19 cellular contexts compared by ENCODE assay signal in the genomic region with DNA sequence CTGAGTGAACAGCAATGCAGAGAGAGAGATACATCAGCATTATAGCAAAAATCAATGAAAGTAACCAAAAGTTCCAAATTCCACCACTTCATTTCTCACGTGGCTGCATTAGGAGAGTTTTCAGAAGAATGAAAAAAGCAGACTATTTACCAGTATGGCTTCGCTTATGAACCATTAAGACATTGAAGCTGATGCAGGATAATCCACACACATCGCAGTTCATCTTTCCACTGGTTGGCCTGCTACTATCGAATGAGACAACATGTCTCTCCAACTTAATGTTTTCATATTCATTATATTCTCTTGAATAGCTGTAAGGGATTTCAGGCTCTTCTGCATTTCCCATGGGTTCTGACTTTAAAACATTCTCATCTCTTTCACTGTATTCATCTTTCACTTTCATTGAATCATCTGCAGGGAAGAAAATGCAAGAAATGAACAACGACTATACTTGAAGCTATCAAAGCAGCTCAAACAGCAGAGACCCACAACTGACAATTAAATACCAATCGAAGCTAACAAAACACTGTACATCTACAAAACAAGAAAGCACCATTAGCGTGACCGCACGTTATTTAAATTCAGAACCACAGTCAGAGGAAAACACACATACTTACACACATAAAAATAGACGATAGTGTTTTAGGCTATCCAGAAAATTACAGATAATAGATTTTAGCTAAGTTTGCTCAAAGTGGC. TPM values are rescaled to one million over a fixed set of nuclear protein-coding genes. Genes with fewer than 3 reads are reported as not detected.
DNase-seq lines count a peak whose midpoint lies in the region; ATAC-seq and TF ChIP-seq lines count a peak whose summit lies in the region.
"Had no signal": no experiment of that assay in that cellular context is flagged by ENCODE, and none has a peak within 500 bp of the region (broad histone marks: within the 10 kb centered on the region; RNA-seq: fewer than 3 reads in every experiment).

No MANE protein-coding gene starts in this region.

- CTCF ChIA-PET in activated naive CD4-positive, alpha-beta T cell treated with anti-CD3 and anti-CD28 coated beads for 36 hours (lab: Charles Lee), result interaction anchor here (0.6 to 2.5 kb wide), 10 partner anchors 10 to 171 kb away, joined by 3 to 9 read pairs (median 4); partner anchors contain the start of gene IKZF3

- ATAC-seq in stimulated activated naive CD8-positive, alpha-beta T cell treated with anti-CD3 and anti-CD28 coated beads, Interleukin-15, amount 100 ng/mL, for 72 hours, result peak; percentile 18
- no peak for ATAC-seq in HG03460 (IDR thresholded peaks at IDR 0.05; ENCODE audit: unreplicated experiment)
- no peak for ATAC-seq in HG03095 (IDR thresholded peaks at IDR 0.05; ENCODE audit: unreplicated experiment)
- ATAC-seq: heart right ventricle, HepG2 had no signal

- H3K36me3 Mint-ChIP-seq in activated naive CD4-positive, alpha-beta T cell treated with anti-CD3 and anti-CD28 coated beads for 36 hours (ENCODE audit: low read depth), result peaks cover 31% of the 10 kb centered on the region
- H3K36me3 Mint-ChIP-seq: brain had no signal

- peak overlapping the region; percentile 41 for H3K4me3 Mint-ChIP-seq in activated naive CD4-positive, alpha-beta T cell treated with anti-CD3 and anti-CD28 coated beads for 36 hours
- peak overlapping the region; percentile 64 to 73 for H3K4me3 Mint-ChIP-seq in stimulated activated naive CD8-positive, alpha-beta T cell treated with anti-CD3 and anti-CD28 coated beads, Interleukin-15, amount 100 ng/mL, for 72 hours
- H3K4me3 Mint-ChIP-seq: brain had no signal

- no peak for TF ChIP-seq CTCF in OCI-LY3 (IDR thresholded peaks at IDR 0.05; ENCODE audit: low read depth, low read length)

- no peak for DNase-seq in activated naive CD4-positive, alpha-beta T cell treated with anti-CD3 and anti-CD28 coated beads for 36 hours
- DNase-seq in activated naive CD4-positive, alpha-beta T cell (lab: John Stamatoyannopoulos, UW), result no peak
- DNase-seq in stimulated activated naive CD8-positive, alpha-beta T cell treated with anti-CD3 and anti-CD28 coated beads, Interleukin-15, amount 100 ng/mL, for 72 hours, result no peak
- DNase-seq in activated gamma-delta T cell treated with Interleukin-2 at 50 U/mL for 16 hours, result no peak
- DNase-seq: DMS153; heart right ventricle; kidney; NCI-H1048; NCI-H2171 treated with DMSO at 0.1 percent for 48 hours; ovary; stimulated activated CD4-positive, alpha-beta T cell treated with anti-CD3 and anti-CD28 coated beads, Interleukin-4, amount 100 ng/mL, for 4 hours; upper lobe of right lung had no signal

- peak overlapping the region; percentile 58 for H3K9ac ChIP-seq in OCI-LY3 (ENCODE audit: low read length)

- H4K20me1 ChIP-seq in OCI-LY3 (ENCODE audit: insufficient read depth, low read length), result no peaks in the 10 kb centered on the region

- no peak overlapping the region for H2AFZ ChIP-seq in OCI-LY3 (ENCODE audit: low read depth, low read length)

- peaks cover 55% of the 10 kb centered on the region for H3K4me1 ChIP-seq in OCI-LY3 (ENCODE audit: low read length)
- H3K4me1 ChIP-seq: upper lobe of right lung had no signal

- H3K79me2 ChIP-seq in OCI-LY3 (ENCODE audit: low read length), result peaks cover 55% of the 10 kb centered on the region

- no peaks in the 10 kb centered on the region for H3K27me3 Mint-ChIP-seq in activated naive CD4-positive, alpha-beta T cell treated with anti-CD3 and anti-CD28 coated beads for 36 hours (ENCODE audit: low read depth)
- H3K27me3 Mint-ChIP-seq in stimulated activated naive CD8-positive, alpha-beta T cell treated with anti-CD3 and anti-CD28 coated beads, Interleukin-15, amount 100 ng/mL, for 72 hours, result no peaks in the 10 kb centered on the region

- H3K27ac ChIP-seq in OCI-LY3 (ENCODE audit: low read length), result peak overlapping the region; percentile 98
- H3K27ac ChIP-seq in angular gyrus (ENCODE audit: low read depth, low read length), result peak overlapping the region; percentile 49
- H3K27ac ChIP-seq: ovary, upper lobe of right lung had no signal

- H3K4me2 ChIP-seq in OCI-LY3 (ENCODE audit: low read length), result peak overlapping the region; percentile 65

- peaks cover 39% of the 10 kb centered on the region for H3K36me3 ChIP-seq in OCI-LY3 (replicated peaks; ENCODE audit: low read depth, low read length)
- H3K36me3 ChIP-seq: heart right ventricle, ovary, upper lobe of right lung had no signal

- peak overlapping the region; percentile 44 for H3K4me3 ChIP-seq in OCI-LY3 (ENCODE audit: low read length)
- H3K4me3 ChIP-seq: heart right ventricle, ovary, upper lobe of right lung had no signal

- H3K27me3 ChIP-seq in OCI-LY3 (ENCODE audit: low read depth, low read length), result no peaks in the 10 kb centered on the region
- H3K27me3 ChIP-seq: ovary had no signal

- no peaks in the 10 kb centered on the region for H3K9me3 Mint-ChIP-seq in activated naive CD4-positive, alpha-beta T cell treated with anti-CD3 and anti-CD28 coated beads for 36 hours
- peaks cover 0 to 4% of the 10 kb centered on the region in 2 donors for H3K9me3 Mint-ChIP-seq in stimulated activated naive CD8-positive, alpha-beta T cell treated with anti-CD3 and anti-CD28 coated beads, Interleukin-15, amount 100 ng/mL, for 72 hours
- H3K9me3 Mint-ChIP-seq: brain had no signal

- intact Hi-C loops in activated naive CD4-positive, alpha-beta T cell treated with anti-CD3 and anti-CD28 coated beads for 36 hours (cut with micrococcal nuclease), result loop anchor here (1.0 kb wide), 1 partner anchor 21 kb away; no protein-coding TSS in a partner anchor

- no peaks in the 10 kb centered on the region for H3K9me3 ChIP-seq in OCI-LY3 (ENCODE audit: insufficient read depth, low read length)
- H3K9me3 ChIP-seq: heart right ventricle, ovary, upper lobe of right lung had no signal

- H3K27ac Mint-ChIP-seq in activated naive CD4-positive, alpha-beta T cell treated with anti-CD3 and anti-CD28 coated beads for 36 hours, result peak overlapping the region; percentile 72
- peak overlapping the region in 1 of 2 donors; percentile 9 for H3K27ac Mint-ChIP-seq in stimulated activated naive CD8-positive, alpha-beta T cell treated with anti-CD3 and anti-CD28 coated beads, Interleukin-15, amount 100 ng/mL, for 72 hours
- H3K27ac Mint-ChIP-seq: brain had no signal

- H3K4me1 Mint-ChIP-seq in activated naive CD4-positive, alpha-beta T cell treated with anti-CD3 and anti-CD28 coated beads for 36 hours (ENCODE audit: low read depth), result peaks cover 55% of the 10 kb centered on the region
- H3K4me1 Mint-ChIP-seq in stimulated activated naive CD8-positive, alpha-beta T cell treated with anti-CD3 and anti-CD28 coated beads, Interleukin-15, amount 100 ng/mL, for 72 hours, result peaks cover 77% of the 10 kb centered on the region
- H3K4me1 Mint-ChIP-seq: brain had no signal

RNA-seq across cellular contexts. Expression of gene GRB7, which starts 54.9 kb away (rescaled TPM):
- total RNA-seq in activated naive CD4-positive, alpha-beta T cell treated with anti-CD3 and anti-CD28 coated beads for 36 hours, result 1 to 10 TPM; 2.0 to 2.1 TPM
- total RNA-seq: H4 had no signal
